ENCODE assay signal across 1 cellular context in genomic region chr11:134223836-134224709, GRCh38.
A peak's percentile ranks its signal among the peaks of the same experiment; 100 is the strongest.
TF ChIP-seq lines count a peak whose summit lies in the region.

Gene NCAPD3 (minus strand): TSS chr11:134223967. CDS start chr11:134223926, 41 bp downstream.
Gene VPS26B (plus strand): TSS chr11:134224671. CDS start chr11:134225123, 452 bp downstream.

TF ChIP-seq in K562, 482 proteins besides CTCF, POLR2A, EP300 and RAD21 (continued from another document and continues in another):
- TF ChIP-seq UBTF (IDR thresholded peaks at IDR 0.05; ENCODE audit: borderline replicate concordance in 1 of 2, low read depth in 2 of 2, low read length in 2 of 2) (no peak), IFI16 (CRISPR knock-in tag; IDR thresholded peaks at IDR 0.05) (no peak), CLOCK (CRISPR knock-in tag; IDR thresholded peaks at IDR 0.05; ENCODE audit: borderline replicate concordance) (no peak), PKNOX1 (IDR thresholded peaks at IDR 0.05) (peak; percentile 67; the same call in 1 of the 2 replicates), AFF1 (IDR thresholded peaks at IDR 0.05; ENCODE audit: low read depth in 1 of 2, partially characterized antibody in 2 of 2) (peak in 1 of 2 experiments; percentile 36), FOXA1 (IDR thresholded peaks at IDR 0.05; ENCODE audit: borderline replicate concordance) (no peak), SNRNP70 (optimal IDR thresholded peaks at IDR 0.05; ENCODE audit: low read depth, low read length) (no peak), BHLHE40 (IDR thresholded peaks at IDR 0.05; ENCODE audit: low read length) (peak; percentile 66), ASH1L (IDR thresholded peaks at IDR 0.05; ENCODE audit: borderline replicate concordance, low read depth, partially characterized antibody) (peak; percentile 90), SRSF3 (IDR thresholded peaks at IDR 0.05; ENCODE audit: insufficient read depth, low read length) (no peak), ZC3H8 (IDR thresholded peaks at IDR 0.05) (no peak), ARHGAP35 (IDR thresholded peaks at IDR 0.05; ENCODE audit: partially characterized antibody) (no peak), KDM5B (IDR thresholded peaks at IDR 0.05; ENCODE audit: insufficient replicate concordance, low read depth, low read length) (peak; percentile 80), MIER1 (IDR thresholded peaks at IDR 0.05; ENCODE audit: low read depth) (no peak), ZNF780A (CRISPR knock-in tag; IDR thresholded peaks at IDR 0.05) (no peak), TBL1XR1 (IDR thresholded peaks at IDR 0.05; ENCODE audit: low read length in 2 of 2) (no peak; a peak in 1 of 4 replicates), BRD4 (IDR thresholded peaks at IDR 0.05) (no peak), E2F4 (CRISPR knock-in tag; IDR thresholded peaks at IDR 0.05; ENCODE audit: low read depth) (peak; percentile 95), NONO (IDR thresholded peaks at IDR 0.05; ENCODE audit: low read depth in 2 of 2, low read length in 1 of 2) (0 out of 4 replicates have a peak, but pooled peaks of 1 of the 2 experiments have one; percentile 36), ETV6 (IDR thresholded peaks at IDR 0.05; ENCODE audit: borderline replicate concordance in 1 of 2, low read depth in 2 of 2, low read length in 1 of 2) (no peak), ETV6 (CRISPR knock-in tag; IDR thresholded peaks at IDR 0.05; ENCODE audit: borderline replicate concordance) (no peak), POLR2G (IDR thresholded peaks at IDR 0.05; ENCODE audit: low read depth, low read length) (peak; percentile 86), ARID4B (CRISPR knock-in tag; IDR thresholded peaks at IDR 0.05) (peak; percentile 94), ETS1 (conservative IDR thresholded peaks at IDR 0.05; ENCODE audit: control insufficient read depth, low read depth, low read length) (0 out of 2 replicates have a peak, but pooled peaks have one; percentile 49), RNF2 (IDR thresholded peaks at IDR 0.05) (no peak; the same call in 1 of the 2 replicates), KLF16 (IDR thresholded peaks at IDR 0.05) (no peak), SREBF2 (CRISPR knock-in tag; IDR thresholded peaks at IDR 0.05) (no peak), MNT (conservative IDR thresholded peaks at IDR 0.05) (peak; percentile 86 to 95), SNIP1 (IDR thresholded peaks at IDR 0.05; ENCODE audit: low read depth) (no peak), TAF1 (IDR thresholded peaks at IDR 0.05; ENCODE audit: control insufficient read depth, extremely low read depth, insufficient read depth, low read length, severe bottlenecking) (peak; percentile 69), ZFP1 (CRISPR knock-in tag; IDR thresholded peaks at IDR 0.05) (no peak), SRSF9 (IDR thresholded peaks at IDR 0.05; ENCODE audit: borderline replicate concordance, low read depth, low read length) (no peak), NRF1 (conservative IDR thresholded peaks at IDR 0.05 in 1 of 2, IDR thresholded peaks at IDR 0.05 in 1 of 2) (peak; percentile 99), U2AF2 (optimal IDR thresholded peaks at IDR 0.05; ENCODE audit: low read depth, low read length) (no peak), MCM3 (IDR thresholded peaks at IDR 0.05) (no peak), HINFP (tag; conservative IDR thresholded peaks at IDR 0.05; ENCODE audit: low read depth) (no peak), LARP7 (IDR thresholded peaks at IDR 0.05) (no peak), ZNF431 (CRISPR knock-in tag; IDR thresholded peaks at IDR 0.05) (no peak), CGGBP1 (CRISPR knock-in tag; IDR thresholded peaks at IDR 0.05) (no peak), ATF1 (CRISPR knock-in tag; IDR thresholded peaks at IDR 0.05) (no peak), ATF1 (tag; IDR thresholded peaks at IDR 0.05) (peak; percentile 79), ZNF124 (CRISPR knock-in tag; IDR thresholded peaks at IDR 0.05) (no peak)
